ENCODE assay signal across 10 cellular contexts in the genomic region with DNA sequence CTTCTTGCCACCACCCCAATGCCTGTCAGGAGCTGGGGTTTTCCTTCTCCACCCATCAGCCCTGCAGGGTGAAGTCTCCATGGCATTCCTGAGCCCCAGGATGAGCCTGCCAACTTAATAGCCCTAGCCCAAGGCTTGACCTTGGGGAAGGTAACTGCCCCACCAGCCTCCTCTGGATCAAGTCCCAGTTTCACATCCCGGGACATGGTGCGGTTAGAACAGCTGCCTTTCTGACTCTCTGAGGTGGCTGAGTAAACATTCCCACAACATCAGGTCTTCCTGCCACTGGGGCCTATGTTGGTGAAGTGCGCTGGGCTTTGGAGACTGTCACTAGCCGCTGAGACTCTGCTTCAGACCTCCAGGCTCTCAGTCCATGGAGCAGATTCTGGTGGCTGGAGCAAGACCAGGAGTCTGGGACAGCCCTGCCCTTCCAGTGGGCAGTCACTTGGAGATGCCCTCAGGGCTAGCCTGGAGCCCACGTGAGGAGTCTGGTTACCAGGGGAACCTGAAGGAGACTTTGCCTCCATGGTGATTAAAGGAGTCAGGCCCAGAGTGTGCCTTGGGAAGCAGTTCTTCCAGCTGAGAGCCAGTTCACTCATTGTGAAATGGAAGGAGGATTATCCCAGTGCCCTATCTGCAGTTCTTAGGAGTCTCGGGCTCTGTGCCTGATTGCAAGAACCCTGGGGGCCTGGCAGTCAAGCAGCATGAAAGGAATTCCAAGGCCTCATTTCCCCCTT. TPM values are rescaled to one million over a fixed set of nuclear protein-coding genes. Genes with fewer than 3 reads are reported as not detected.
DNase-seq lines count a peak whose midpoint lies in the region; ATAC-seq and TF ChIP-seq lines count a peak whose summit lies in the region.
"Had no signal": no experiment of that assay in that cellular context is flagged by ENCODE, and none has a peak within 500 bp of the region (broad histone marks: within the 10 kb centered on the region; RNA-seq: fewer than 3 reads in every experiment).

No MANE protein-coding gene starts in this region.

- no peaks in the 10 kb centered on the region for H3K9me3 Mint-ChIP-seq in progenitor cell of endocrine pancreas (ENCODE audit: low read depth)

- H3K4me3 Mint-ChIP-seq in progenitor cell of endocrine pancreas (ENCODE audit: low read depth): no peak overlapping the region

- TF ChIP-seq POLR2A in Peyer's patch (IDR thresholded peaks at IDR 0.05): no peak
- TF ChIP-seq POLR2A in sigmoid colon (IDR thresholded peaks at IDR 0.05): no peak

- DNase-seq in DMS79 (lab: John Stamatoyannopoulos, UW) (peak; percentile 54), Peyer's patch (peak in 1 of 3 donors; percentile 60), fibroblast of gingiva (ENCODE audit: low read depth) (peak; percentile 20), mucosa of gallbladder (ENCODE audit: low spot score) (peak; percentile 40), progenitor cell of endocrine pancreas (ENCODE audit: low spot score, unreplicated experiment) (no peak), cortex of kidney (lab: John Stamatoyannopoulos, UW) (no peak), sigmoid colon (no peak)
- DNase-seq: KG1 had no signal

- TF ChIP-seq CTCF in Peyer's patch (IDR thresholded peaks at IDR 0.05) (no peak), progenitor cell of endocrine pancreas (IDR thresholded peaks at IDR 0.05; ENCODE audit: unreplicated experiment) (no peak), sigmoid colon (IDR thresholded peaks at IDR 0.05) (no peak)

- intact Hi-C loops in sigmoid colon (cut with DNase I): no loop called here

- no peaks in the 10 kb centered on the region for H3K36me3 Mint-ChIP-seq in progenitor cell of endocrine pancreas (ENCODE audit: insufficient read depth)

- H3K27ac Mint-ChIP-seq in progenitor cell of endocrine pancreas: no peak overlapping the region

- no peaks in the 10 kb centered on the region for H3K9me3 ChIP-seq in Peyer's patch
- no peaks in the 10 kb centered on the region for H3K9me3 ChIP-seq in sigmoid colon
- H3K9me3 ChIP-seq: suprapubic skin had no signal

- H3K27me3 Mint-ChIP-seq in progenitor cell of endocrine pancreas: no peaks in the 10 kb centered on the region

- no peak for TF ChIP-seq EP300 in sigmoid colon (IDR thresholded peaks at IDR 0.05)

- ATAC-seq in HG02870 (IDR thresholded peaks at IDR 0.05; ENCODE audit: unreplicated experiment): no peak

- no peaks in the 10 kb centered on the region for H3K27me3 ChIP-seq in Peyer's patch
- H3K27me3 ChIP-seq in sigmoid colon: no peaks in the 10 kb centered on the region
- H3K27me3 ChIP-seq: suprapubic skin had no signal

- H3K36me3 ChIP-seq in Peyer's patch (no peaks in the 10 kb centered on the region), sigmoid colon (no peaks in the 10 kb centered on the region)
- H3K36me3 ChIP-seq: suprapubic skin had no signal

- H3K4me3 ChIP-seq in Peyer's patch (no peak overlapping the region), sigmoid colon (no peak overlapping the region)
- H3K4me3 ChIP-seq: suprapubic skin had no signal

- 46 to 87% methylated on average over 6 of the region's 6 CpGs for WGBS in sigmoid colon, 2 donors

- H3K27ac ChIP-seq in Peyer's patch: peak overlapping the region in 3 of 4 donors; percentile 51 to 55 (median 52)
- peak overlapping the region in 1 of 4 donors; percentile 46 for H3K27ac ChIP-seq in sigmoid colon
- H3K27ac ChIP-seq: suprapubic skin had no signal

- H3K4me1 Mint-ChIP-seq in progenitor cell of endocrine pancreas (ENCODE audit: low read depth): peaks cover 4% of the 10 kb centered on the region

- H3K4me1 ChIP-seq in Peyer's patch (peaks cover 0 to 7% (median 2%) of the 10 kb centered on the region in 4 donors), sigmoid colon (peaks cover 0 to 35% (median 14%) of the 10 kb centered on the region in 4 donors)
- H3K4me1 ChIP-seq: suprapubic skin had no signal

RNA-seq across cellular contexts. Expression of a gene that starts 56.8 kb away (rescaled TPM):
- total RNA-seq in Peyer's patch (10 to 100 TPM; 11.6 to 55.7 (median 31.3) TPM), mucosa of gallbladder (34.0 TPM), progenitor cell of endocrine pancreas (40.5 and 41.2 TPM in 2 replicates), sigmoid colon (10 to 100 TPM; 33.8 to 46.7 (median 40.8) TPM)
- 10 to 100 TPM; 44.8 to 99.1 (median 94.8) TPM for polyA plus RNA-seq in sigmoid colon

Comparison
In these comparisons a context has a peak if more than half of its experiments do, and no peak if none do; other contexts are left out.
1. DNase-seq: peak in DMS79 (single experiment), fibroblast of gingiva (single experiment) and mucosa of gallbladder (single experiment); none in progenitor cell of endocrine pancreas (single experiment), cortex of kidney (single experiment) and sigmoid colon (single experiment).